Comparison of ENCODE assay signal across 20 cellular contexts in the genomic region with DNA sequence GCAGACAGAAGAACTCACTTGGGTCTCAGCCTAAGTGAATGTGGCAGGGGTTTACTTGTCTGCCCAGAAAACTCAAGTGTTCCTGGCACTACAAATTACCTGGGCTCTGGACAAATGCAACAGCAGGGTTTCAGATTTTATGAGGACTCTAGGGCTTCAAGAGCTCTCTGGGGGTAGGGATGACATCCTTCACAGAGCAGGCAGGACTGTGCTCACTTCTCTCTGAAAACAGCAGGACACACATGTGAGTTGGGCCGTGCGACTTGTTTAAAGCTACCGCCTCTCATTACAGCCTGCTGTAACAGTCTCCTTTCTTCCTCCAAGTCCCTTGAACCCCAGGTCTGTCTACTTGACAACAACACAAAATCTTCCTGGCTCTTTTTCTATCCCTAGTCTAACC.
"Had no signal": no experiment of that assay in that cellular context is flagged by ENCODE, and none has a peak within 500 bp of the region (broad histone marks: within the 10 kb centered on the region; RNA-seq: fewer than 3 reads in every experiment).

No MANE protein-coding gene starts in this region.

- H3K36me3 ChIP-seq: gastrocnemius medialis, neural progenitor cell, right lobe of liver, suprapubic skin, vagina had no signal

- H3K79me2 ChIP-seq: parathyroid adenoma had no signal

- H3K4me2 ChIP-seq: neural progenitor cell had no signal

- H2AFZ ChIP-seq: neural progenitor cell, parathyroid adenoma had no signal

- H3K9me3 ChIP-seq: gastrocnemius medialis, right lobe of liver, suprapubic skin, vagina had no signal

- H3K27ac ChIP-seq: epithelial cell of prostate, gastrocnemius medialis, neural progenitor cell, parathyroid adenoma, right lobe of liver, suprapubic skin, vagina had no signal

- H3K4me3 ChIP-seq: gastrocnemius medialis, lung, neural progenitor cell, right lobe of liver, suprapubic skin, vagina had no signal

- H3K4me1 ChIP-seq: gastrocnemius medialis, neural progenitor cell, parathyroid adenoma, right lobe of liver, suprapubic skin, vagina had no signal

- H3K27me3 ChIP-seq: gastrocnemius medialis, right lobe of liver, suprapubic skin, vagina had no signal

- H3K9ac ChIP-seq: neural progenitor cell, parathyroid adenoma had no signal

- DNase-seq: effector CD8-positive, alpha-beta T cell; endodermal cell; foreskin fibroblast; gastrocnemius medialis; head of caudate nucleus; naive B cell; right lobe of liver; small intestine; stimulated activated CD4-positive, alpha-beta T cell treated with anti-CD3 and anti-CD28 coated beads, Interleukin-1b, Interleukin-23, amount 100 ng/mL, for 48 hours; stimulated activated CD4-positive, alpha-beta T cell treated with anti-CD3 and anti-CD28 coated beads, Interleukin-4, amount 100 ng/mL, for 1 hour; stimulated activated CD8-positive, alpha-beta memory T cell treated with anti-CD3 and anti-CD28 coated beads, Interleukin-4, amount 100 ng/mL, for 48 hours; stimulated activated naive CD4-positive, alpha-beta T cell; stimulated activated naive CD8-positive, alpha-beta T cell treated with anti-CD3 and anti-CD28 coated beads, Interleukin-15, amount 100 ng/mL, for 72 hours; trophoblast cell had no signal
